ENCODE assay signal across 12 cellular contexts in genomic region chr18:79616651-79617518, GRCh38.
DNase-seq lines count a peak whose midpoint lies in the region; ATAC-seq and TF ChIP-seq lines count a peak whose summit lies in the region.
"Had no signal": no experiment of that assay in that cellular context is flagged by ENCODE, and none has a peak within 500 bp of the region (broad histone marks: within the 10 kb centered on the region; RNA-seq: fewer than 3 reads in every experiment).

No MANE protein-coding gene starts in this region.

- H3K9me3 Mint-ChIP-seq in glutamatergic neuron (ENCODE audit: unreplicated experiment): peaks cover 5% of the 10 kb centered on the region

- CTCF ChIA-PET in AG04449 (lab: Yijun Ruan, JAX): interaction anchor here (1.3 kb wide), 1 partner anchor 239 kb away, joined by 4 read pairs; no protein-coding TSS in a partner anchor

- H3K9me3 ChIP-seq in WERI-Rb-1 (ENCODE audit: severe bottlenecking): no peaks in the 10 kb centered on the region
- H3K9me3 ChIP-seq: adrenal gland had no signal

- H3K36me3 ChIP-seq in WERI-Rb-1: no peaks in the 10 kb centered on the region
- H3K36me3 ChIP-seq: adrenal gland had no signal

- no peak overlapping the region for H3K27ac ChIP-seq in WERI-Rb-1
- H3K27ac ChIP-seq: adrenal gland; BLaER1 treated with 17β-estradiol and CSF1 and Interleukin-3, amounts not matched to agents 10 nM and 100 nM; parathyroid adenoma had no signal

- H3K27ac Mint-ChIP-seq in glutamatergic neuron (ENCODE audit: unreplicated experiment): no peak overlapping the region

- H3K27me3 Mint-ChIP-seq in glutamatergic neuron (ENCODE audit: unreplicated experiment): peaks cover 2% of the 10 kb centered on the region

- TF ChIP-seq CTCF in AG04449 (IDR thresholded peaks at IDR 0.05; ENCODE audit: insufficient read depth, low read length, missing control alignments) (no peak), WERI-Rb-1 (IDR thresholded peaks at IDR 0.05; ENCODE audit: low read depth, low read length) (no peak), glutamatergic neuron (IDR thresholded peaks at IDR 0.05; ENCODE audit: partially characterized antibody, unreplicated experiment) (no peak), omental fat pad (IDR thresholded peaks at IDR 0.05) (no peak)

- H3K4me3 ChIP-seq in AG04449 (ENCODE audit: low read depth, low read length): peak overlapping the region; percentile 35
- no peak overlapping the region for H3K4me3 ChIP-seq in WERI-Rb-1 (ENCODE audit: low read depth, low read length)
- H3K4me3 ChIP-seq: BLaER1 treated with 17β-estradiol and CSF1 and Interleukin-3, amounts not matched to agents 10 nM and 100 nM had no signal

- no peaks in the 10 kb centered on the region for H3K27me3 ChIP-seq in WERI-Rb-1 (ENCODE audit: insufficient read depth, low read depth, severe bottlenecking)
- H3K27me3 ChIP-seq: BLaER1 treated with 17β-estradiol and CSF1 and Interleukin-3, amounts not matched to agents 10 nM and 100 nM had no signal

- no peaks in the 10 kb centered on the region for H3K4me1 Mint-ChIP-seq in glutamatergic neuron (ENCODE audit: low read depth, unreplicated experiment)

- no peak overlapping the region for H3K4me3 Mint-ChIP-seq in glutamatergic neuron (ENCODE audit: unreplicated experiment)

- POLR2A ChIA-PET in AG04449 (lab: Yijun Ruan, JAX): no interaction called here

- no peak for DNase-seq in AG04449 (ENCODE audit: low read depth, low spot score)
- peak; percentile 5 for DNase-seq in WERI-Rb-1
- peak; percentile 17 for DNase-seq in glutamatergic neuron
- DNase-seq in omental fat pad (ENCODE audit: low spot score): no peak
- DNase-seq in DMS53 treated with DMSO at 0.1 percent for 48 hours (lab: John Stamatoyannopoulos, UW; ENCODE audit: unreplicated experiment): no peak
- DNase-seq in A172 (ENCODE audit: low spot score): no peak
- DNase-seq in NCI-H2081 treated with DMSO at 0.1 percent for 48 hours (lab: John Stamatoyannopoulos, UW): no peak
- DNase-seq: NCI-H1417 treated with DMSO at 0.1 percent for 48 hours had no signal

- no peaks in the 10 kb centered on the region for H3K36me3 Mint-ChIP-seq in glutamatergic neuron (ENCODE audit: unreplicated experiment)

- ATAC-seq in omental fat pad (ENCODE audit: low FRiP score): peak; percentile 71
- no peak for ATAC-seq in GM18873 (IDR thresholded peaks at IDR 0.05; ENCODE audit: low FRiP score, unreplicated experiment)

Comparison
In these comparisons a context has a peak if more than half of its experiments do, and no peak if none do; other contexts are left out.
1. DNase-seq: peak in WERI-Rb-1 (single experiment) and glutamatergic neuron (single experiment); none in AG04449 (single experiment), omental fat pad (single experiment), DMS53 treated with DMSO at 0.1 percent for 48 hours (single experiment), A172 (single experiment) and NCI-H2081 treated with DMSO at 0.1 percent for 48 hours (single experiment).